ENCODE assay signal across 7 cellular contexts in the genomic region with DNA sequence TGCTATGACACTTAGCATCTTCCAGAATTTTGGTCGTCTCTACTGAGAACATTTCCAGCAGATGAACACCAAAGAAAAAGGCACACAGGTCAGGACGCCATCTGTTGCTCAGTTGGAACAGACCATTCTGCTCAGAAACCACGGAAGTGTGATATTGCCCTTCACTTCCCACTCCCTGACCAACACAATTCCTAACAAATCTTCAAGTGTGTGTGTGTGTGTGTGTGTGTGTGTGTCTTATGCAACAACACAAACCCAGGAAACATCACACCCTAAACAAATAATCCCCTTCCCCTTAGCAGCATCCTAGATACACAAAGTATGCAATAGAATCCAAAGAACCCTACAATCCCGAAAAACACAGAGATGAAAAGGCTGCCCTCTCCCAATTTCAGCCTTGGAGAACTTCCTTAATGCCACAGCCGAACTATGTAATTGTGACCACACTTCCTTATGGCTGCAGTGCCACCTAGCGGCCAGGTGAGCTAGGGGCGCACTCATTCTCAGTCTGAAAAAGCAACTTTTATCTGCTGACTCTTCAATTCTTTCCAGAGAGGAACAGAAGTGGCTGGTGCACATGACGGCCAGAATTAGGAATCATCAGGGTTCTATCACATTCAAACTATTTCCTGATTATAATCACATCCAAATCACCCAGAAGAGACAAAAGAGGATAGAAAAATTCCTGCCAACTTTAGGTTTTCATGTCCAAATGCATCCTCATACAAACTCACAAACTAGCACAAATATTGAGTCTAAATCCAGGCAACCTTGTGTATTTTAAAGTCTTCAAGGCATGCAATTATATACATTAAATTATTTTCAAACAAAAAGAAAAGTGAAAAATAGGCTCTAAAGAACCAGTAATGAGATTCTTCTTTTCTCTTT.
DNase-seq lines count a peak whose midpoint lies in the region; ATAC-seq and TF ChIP-seq lines count a peak whose summit lies in the region.

No MANE protein-coding gene starts in this region.

- H3K27me3 ChIP-seq in HCT116 (ENCODE audit: insufficient read depth, low read length) (no peaks in the 10 kb centered on the region; the same call in 1 of the 2 replicates), right atrium auricular region (no peaks in the 10 kb centered on the region), skeletal muscle satellite cell (ENCODE audit: control insufficient read depth, insufficient read depth, low read length) (no peaks in the 10 kb centered on the region)

- peak; percentile 90 for ATAC-seq in HCT116

- intact Hi-C loops in HCT116 (cut with micrococcal nuclease): loop anchor here (1.0 kb wide), 2 partner anchors 1284 to 1522 kb away; no protein-coding TSS in a partner anchor

- H3K27ac ChIP-seq in HCT116 (ENCODE audit: low read depth, low read length) (no peak overlapping the region), right atrium auricular region (no peak overlapping the region)

- CTCF ChIA-PET in HCT116 (lab: Charles Lee): interaction anchor here (1.0 to 1.5 kb wide), 4 partner anchors 22 to 1522 kb away, joined by 3 to 7 read pairs (median 4); no protein-coding TSS in a partner anchor

- TF ChIP-seq CTCF in GM12874 (IDR thresholded peaks at IDR 0.05; ENCODE audit: insufficient read depth, low read depth, low read length) (peak; percentile 87), HCT116 (IDR thresholded peaks at IDR 0.05 in 2 of 3, conservative IDR thresholded peaks at IDR 0.05 in 1 of 3; ENCODE audit: borderline replicate concordance in 1 of 3, insufficient read depth in 1 of 3, low read depth in 2 of 3, low read length in 2 of 3) (peak; percentile 58 to 97 (median 92); a peak in 5 of 6 replicates), right atrium auricular region (IDR thresholded peaks at IDR 0.05) (peak; percentile 88 to 95)

- RAD21 ChIA-PET in HCT116 (lab: Charles Lee; ENCODE audit: low non-redundant PET in 1 of 2, low total read pairs in 2 of 2, uncharacterized antibody in 2 of 2, unreplicated experiment in 2 of 2): no interaction called here

- H4K20me1 ChIP-seq in HCT116 (ENCODE audit: insufficient read depth): no peaks in the 10 kb centered on the region

- H3K79me2 ChIP-seq in HCT116 (ENCODE audit: insufficient read depth, low read length): no peaks in the 10 kb centered on the region

- H3K9ac ChIP-seq in HCT116 (ENCODE audit: low read length) (no peak overlapping the region), skeletal muscle satellite cell (ENCODE audit: low read depth, low read length) (no peak overlapping the region)

- POLR2A ChIA-PET in HCT116 (lab: Charles Lee): no interaction called here

- no TSS peak for BruUV-seq in HCT116 (replicated peaks; lab: Mats Ljungman, UMichigan)

- no peak overlapping the region for H3K4me3 ChIP-seq in HCT116 (replicated peaks in 1 of 2; ENCODE audit: low read depth in 1 of 2, low read length in 2 of 2)
- H3K4me3 ChIP-seq in right atrium auricular region: no peak overlapping the region
- H3K4me3 ChIP-seq in skeletal muscle satellite cell (ENCODE audit: low read length): no peak overlapping the region

- no peak overlapping the region for H2AFZ ChIP-seq in HCT116 (ENCODE audit: low read depth, low read length, poor library complexity, severe bottlenecking)

- TF ChIP-seq POLR2A in HCT116 (IDR thresholded peaks at IDR 0.05; ENCODE audit: borderline replicate concordance, extremely low read depth, insufficient read depth, insufficient read length): no peak

- H3K9me3 ChIP-seq in HCT116 (ENCODE audit: control insufficient read depth in 1 of 2, insufficient read depth in 1 of 2, low read depth in 1 of 2, low read length in 2 of 2) (no peaks in the 10 kb centered on the region), right atrium auricular region (no peaks in the 10 kb centered on the region), skeletal muscle satellite cell (replicated peaks; ENCODE audit: low read length) (no peaks in the 10 kb centered on the region)

- H3K4me2 ChIP-seq in HCT116 (ENCODE audit: low read length) (peak overlapping the region; percentile 6; the same call in 1 of the 2 replicates), skeletal muscle satellite cell (ENCODE audit: low read length) (peak overlapping the region; percentile 38)

- DNase-seq in HCT116 (ENCODE audit: low read depth, low spot score) (peak; percentile 41), NAMALWA (ENCODE audit: low spot score) (peak; percentile 69), SW480 (ENCODE audit: low spot score) (peak; percentile 54), amniotic stem cell (lab: John Stamatoyannopoulos, UW) (peak; percentile 19), right atrium auricular region (ENCODE audit: low spot score) (peak; percentile 73)

- H3K4me1 ChIP-seq in HCT116 (ENCODE audit: control insufficient read depth in 1 of 2, insufficient read depth in 2 of 2, low read length in 2 of 2) (no peaks in the 10 kb centered on the region), right atrium auricular region (no peaks in the 10 kb centered on the region), skeletal muscle satellite cell (ENCODE audit: control insufficient read depth, insufficient read depth, low read length) (peaks cover 3% of the 10 kb centered on the region)

- H3K36me3 ChIP-seq in HCT116 (ENCODE audit: control insufficient read depth in 1 of 2, insufficient read depth in 2 of 2, low read length in 2 of 2) (no peaks in the 10 kb centered on the region), right atrium auricular region (no peaks in the 10 kb centered on the region), skeletal muscle satellite cell (ENCODE audit: insufficient read depth, low read length) (no peaks in the 10 kb centered on the region)

- peak; percentile 83 for TF ChIP-seq RAD21 in HCT116 (IDR thresholded peaks at IDR 0.05; ENCODE audit: low read depth)

- no peaks in the 10 kb centered on the region for H3K9me2 ChIP-seq in HCT116 (ENCODE audit: insufficient read depth)

TF ChIP-seq in HCT116, 20 proteins besides CTCF, POLR2A, EP300 and RAD21:
- TF ChIP-seq YY1 (IDR thresholded peaks at IDR 0.05; ENCODE audit: extremely low read depth, insufficient replicate concordance, low read depth, low read length): peak; percentile 18
- TF ChIP-seq EZH2 (IDR thresholded peaks at IDR 0.05): no peak
TF ChIP-seq in HCT116: peak in this region for 1.

Comparison
In these comparisons a context has a peak if more than half of its experiments do, and no peak if none do; other contexts are left out.
1. DNase-seq: peak in every context shown above with its lines; median percentile 73 in right atrium auricular region; 69 in NAMALWA; 54 in SW480; 41 in HCT116; 19 in amniotic stem cell.